29 cellular contexts compared by ENCODE assay signal in the genomic region with DNA sequence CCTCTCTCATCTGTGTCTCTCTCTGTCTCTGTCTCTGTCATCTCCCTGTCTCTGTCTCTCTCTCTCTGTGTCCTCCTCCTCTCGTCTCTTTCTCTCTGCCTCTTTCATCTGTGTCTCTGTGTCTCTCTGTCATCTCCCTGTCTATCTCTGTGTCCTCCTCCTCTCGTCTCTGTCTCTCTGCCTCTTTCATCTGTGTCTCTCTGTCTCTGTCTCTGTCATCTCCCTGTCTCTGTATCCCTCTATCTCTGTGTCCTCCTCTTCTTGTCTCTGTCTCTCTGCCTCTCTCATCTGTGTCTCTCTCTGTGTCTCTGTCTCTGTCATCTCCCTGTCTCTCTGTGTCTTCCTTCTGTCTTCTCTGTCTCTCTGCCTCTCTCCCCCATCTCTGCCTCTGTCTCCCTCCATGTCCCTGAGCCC. TPM values are rescaled to one million over a fixed set of nuclear protein-coding genes. Genes with fewer than 3 reads are reported as not detected.
DNase-seq lines count a peak whose midpoint lies in the region; ATAC-seq, FAIRE-seq and TF ChIP-seq lines count a peak whose summit lies in the region.
"Had no signal": no experiment of that assay in that cellular context is flagged by ENCODE, and none has a peak within 500 bp of the region (broad histone marks: within the 10 kb centered on the region; RNA-seq: fewer than 3 reads in every experiment).

No MANE protein-coding gene starts in this region.

- CTCF ChIA-PET in endothelial cell of umbilical vein (lab: Charles Lee) = no interaction called here

- H3K4me2 ChIP-seq in endothelial cell of umbilical vein (ENCODE audit: insufficient read depth, low read length) (no peak overlapping the region), skeletal muscle satellite cell (ENCODE audit: low read length) (peak overlapping the region; percentile 28)

- no peaks in the 10 kb centered on the region for H3K9me1 ChIP-seq in endothelial cell of umbilical vein (replicated peaks; ENCODE audit: control insufficient read depth, extremely low read depth, insufficient read depth, low read length)

- ATAC-seq in HG03342 (IDR thresholded peaks at IDR 0.05; ENCODE audit: unreplicated experiment) (no peak), GM19463 (IDR thresholded peaks at IDR 0.05; ENCODE audit: unreplicated experiment) (no peak)

- H3K27ac ChIP-seq in HUES6 (ENCODE audit: low read depth, low read length) = no peak overlapping the region
- no peak overlapping the region for H3K27ac ChIP-seq in endothelial cell of umbilical vein (ENCODE audit: insufficient read depth, low read depth, low read length)
- H3K27ac ChIP-seq: colonic mucosa, pancreas, stomach, transverse colon had no signal

- no peak for DNase-seq in GM06990 (ENCODE audit: extremely low read depth, insufficient read length)
- DNase-seq in endothelial cell of umbilical vein (ENCODE audit: low read depth, low spot score) = no peak
- DNase-seq in RPMI8226 = no peak
- no peak for DNase-seq in osteocyte (ENCODE audit: extremely low spot score, unreplicated experiment)
- DNase-seq: CD8-positive, alpha-beta T cell; colonic mucosa; effector memory CD8-positive, alpha-beta T cell; HFFc6; NCI-H146; NCI-H510A treated with DMSO at 0.1 percent for 48 hours; pancreas; stomach had no signal

- POLR2A ChIA-PET in endothelial cell of umbilical vein (lab: Charles Lee) = no interaction called here

- no peaks in the 10 kb centered on the region for H4K20me1 ChIP-seq in endothelial cell of umbilical vein (replicated peaks; ENCODE audit: control insufficient read depth, extremely low read depth, insufficient read depth, low read length)

- H3K4me1 ChIP-seq in HUES6 (ENCODE audit: control insufficient read depth, insufficient read depth, low read length) (peaks cover 9% of the 10 kb centered on the region), endothelial cell of umbilical vein (ENCODE audit: control insufficient read depth, extremely low read depth, insufficient read depth, low read length) (no peaks in the 10 kb centered on the region), skeletal muscle satellite cell (ENCODE audit: control insufficient read depth, insufficient read depth, low read length) (peaks cover 14% of the 10 kb centered on the region)
- H3K4me1 ChIP-seq: colonic mucosa, pancreas, transverse colon had no signal

- peaks cover 5% of the 10 kb centered on the region for H3K4me1 Mint-ChIP-seq in osteocyte (ENCODE audit: unreplicated experiment)

- peak; percentile 21 for FAIRE-seq in endothelial cell of umbilical vein (lab: Jason Lieb, UNC)
- FAIRE-seq: bronchial epithelial cell, frontal cortex, G401.6, pancreas, RCC 7860 had no signal

- TF ChIP-seq CTCF in GM06990 (IDR thresholded peaks at IDR 0.05; ENCODE audit: insufficient read depth, low read length, poor library complexity, severe bottlenecking) = no peak
- no peak for TF ChIP-seq CTCF in endothelial cell of umbilical vein (IDR thresholded peaks at IDR 0.05; ENCODE audit: extremely low read depth in 1 of 2, insufficient read depth in 1 of 2, low read depth in 1 of 2, low read length in 2 of 2)
- TF ChIP-seq CTCF in osteocyte (IDR thresholded peaks at IDR 0.05) = no peak

- no TSS peak for BruUV-seq in endothelial cell of umbilical vein (replicated peaks; lab: Mats Ljungman, UMichigan)

- H3K79me2 ChIP-seq in endothelial cell of umbilical vein (ENCODE audit: control insufficient read depth, insufficient read depth, low read length) = no peaks in the 10 kb centered on the region

- H3K36me3 ChIP-seq in GM06990 (ENCODE audit: control insufficient read depth, insufficient read depth, low read length) (peaks cover 5% of the 10 kb centered on the region), HUES6 (ENCODE audit: control insufficient read depth, insufficient read depth, low read length) (no peaks in the 10 kb centered on the region), endothelial cell of umbilical vein (ENCODE audit: control insufficient read depth in 2 of 2, extremely low read depth in 1 of 2, insufficient read depth in 2 of 2, low read length in 2 of 2) (no peaks in the 10 kb centered on the region), skeletal muscle satellite cell (ENCODE audit: insufficient read depth, low read length) (no peaks in the 10 kb centered on the region)
- H3K36me3 ChIP-seq: colonic mucosa, pancreas, stomach, transverse colon had no signal

- H3K4me3 ChIP-seq in GM06990 (replicated peaks; ENCODE audit: low read depth, low read length) (peak overlapping the region; percentile 94), HUES6 (ENCODE audit: low read depth, low read length) (peak overlapping the region; percentile 32; the same call in 1 of the 2 replicates), endothelial cell of umbilical vein (replicated peaks in 1 of 3; ENCODE audit: insufficient read depth in 1 of 3, low read depth in 1 of 3, low read length in 3 of 3) (no peak overlapping the region), skeletal muscle satellite cell (ENCODE audit: low read length) (no peak overlapping the region)
- H3K4me3 ChIP-seq: colonic mucosa, pancreas, transverse colon had no signal

- H3K36me3 Mint-ChIP-seq in osteocyte (ENCODE audit: unreplicated experiment) = no peaks in the 10 kb centered on the region
- H3K36me3 Mint-ChIP-seq: CD8-positive, alpha-beta T cell; natural killer cell treated with Interleukin-12 subunit alpha and Interleukin-12 subunit beta and Interleukin-15 and Interleukin-18, amount 100 ng/mL, for 72 hours had no signal

- H3K9me3 ChIP-seq in HUES6 (ENCODE audit: control insufficient read depth, insufficient read depth, low read depth, low read length) (no peaks in the 10 kb centered on the region), endothelial cell of umbilical vein (replicated peaks; ENCODE audit: control insufficient read depth, insufficient read depth, low read length) (no peaks in the 10 kb centered on the region), skeletal muscle satellite cell (replicated peaks; ENCODE audit: low read length) (no peaks in the 10 kb centered on the region)
- H3K9me3 ChIP-seq: colonic mucosa, pancreas, stomach, transverse colon had no signal

- no peaks in the 10 kb centered on the region for H3K27me3 Mint-ChIP-seq in osteocyte (ENCODE audit: unreplicated experiment)
- H3K27me3 Mint-ChIP-seq: natural killer cell treated with Interleukin-12 subunit alpha and Interleukin-12 subunit beta and Interleukin-15 and Interleukin-18, amount 100 ng/mL, for 72 hours had no signal

- H3K4me3 Mint-ChIP-seq in osteocyte (ENCODE audit: unreplicated experiment) = no peak overlapping the region
- H3K4me3 Mint-ChIP-seq: activated naive CD4-positive, alpha-beta T cell treated with anti-CD3 and anti-CD28 coated beads for 36 hours; activated T-cell treated with anti-CD3 and anti-CD28 coated beads, Interleukin-2, amount 50 U/mL, for 24 hours; CD8-positive, alpha-beta T cell; effector memory CD8-positive, alpha-beta T cell; HFFc6; natural killer cell treated with Interleukin-12 subunit alpha and Interleukin-12 subunit beta and Interleukin-15 and Interleukin-18, amount 100 ng/mL, for 72 hours; T-helper 1 cell treated with Interleukin-12 subunit alpha and Interleukin-12 subunit beta and Interleukin-4 antibody, amounts not matched to agents 30 μg/mL and 1 μg/mL, for 36 hours had no signal

- H3K27ac Mint-ChIP-seq in osteocyte (ENCODE audit: unreplicated experiment) = no peak overlapping the region
- H3K27ac Mint-ChIP-seq: activated T-cell treated with anti-CD3 and anti-CD28 coated beads, Interleukin-2, amount 50 U/mL, for 24 hours; CD8-positive, alpha-beta T cell; effector memory CD8-positive, alpha-beta T cell; natural killer cell treated with Interleukin-12 subunit alpha and Interleukin-12 subunit beta and Interleukin-15 and Interleukin-18, amount 100 ng/mL, for 72 hours had no signal

- dilution Hi-C loops in endothelial cell of umbilical vein (cut with MboI; ENCODE audit: extremely low pct_ligation_motif_present, low sequenced_read_pairs) = no loop called here

- peak overlapping the region; percentile 44 for H2AFZ ChIP-seq in endothelial cell of umbilical vein (ENCODE audit: low read depth, low read length)

- H3K27me3 ChIP-seq in GM06990 (replicated peaks; ENCODE audit: control insufficient read depth, insufficient read depth, low read length) = no peaks in the 10 kb centered on the region
- H3K27me3 ChIP-seq in HUES6 (ENCODE audit: control insufficient read depth, insufficient read depth, low read length) = peaks cover 11% of the 10 kb centered on the region
- peaks cover 0 to 5% of the 10 kb centered on the region in 2 experiments for H3K27me3 ChIP-seq in endothelial cell of umbilical vein (ENCODE audit: control insufficient read depth in 2 of 2, insufficient read depth in 2 of 2, low read length in 2 of 2)
- H3K27me3 ChIP-seq in skeletal muscle satellite cell (ENCODE audit: control insufficient read depth, insufficient read depth, low read length) = peaks cover 18% of the 10 kb centered on the region
- H3K27me3 ChIP-seq: pancreas had no signal

- TF ChIP-seq POLR2A in endothelial cell of umbilical vein (IDR thresholded peaks at IDR 0.05; ENCODE audit: low read depth, low read length) = no peak

- H3K9me3 Mint-ChIP-seq in osteocyte (ENCODE audit: unreplicated experiment) = no peaks in the 10 kb centered on the region
- H3K9me3 Mint-ChIP-seq: activated naive CD4-positive, alpha-beta T cell treated with anti-CD3 and anti-CD28 coated beads for 36 hours; activated T-cell treated with anti-CD3 and anti-CD28 coated beads, Interleukin-2, amount 50 U/mL, for 24 hours; CD8-positive, alpha-beta T cell; effector memory CD8-positive, alpha-beta T cell; HFFc6; natural killer cell treated with Interleukin-12 subunit alpha and Interleukin-12 subunit beta and Interleukin-15 and Interleukin-18, amount 100 ng/mL, for 72 hours; T-helper 1 cell treated with Interleukin-12 subunit alpha and Interleukin-12 subunit beta and Interleukin-4 antibody, amounts not matched to agents 30 μg/mL and 1 μg/mL, for 36 hours had no signal

- intact Hi-C loops in endothelial cell of umbilical vein (cut with micrococcal nuclease) = no loop called here

- no peak overlapping the region for H3K9ac ChIP-seq in HUES6 (ENCODE audit: low read length)
- no peak overlapping the region for H3K9ac ChIP-seq in endothelial cell of umbilical vein (replicated peaks; ENCODE audit: extremely low read depth, insufficient read depth, low read length)
- no peak overlapping the region for H3K9ac ChIP-seq in skeletal muscle satellite cell (ENCODE audit: low read depth, low read length)

RNA-seq across cellular contexts. Expression of a gene that starts 0.6 kb away (rescaled TPM):
- total RNA-seq in endothelial cell of umbilical vein (0.29 and 0.46 TPM in 2 replicates), osteocyte (1.0 and 1.6 TPM in 2 replicates)
- polyA plus RNA-seq in endothelial cell of umbilical vein = 1.0 and 1.8 TPM in 2 replicates
- 0.49 and 0.72 TPM in 2 replicates for polyA plus RNA-seq in endothelial cell of umbilical vein (2011; cell fraction: cytosol; rRNA removed)
- polyA plus RNA-seq in endothelial cell of umbilical vein (2011; cell fraction: nucleus; rRNA removed) = 0.35 and 0.51 TPM in 2 replicates
- 0.91 and 1.9 TPM in 2 replicates for polyA plus RNA-seq in endothelial cell of umbilical vein (2012)
- 0.32 TPM in 2 replicates for polyA minus RNA-seq in endothelial cell of umbilical vein
- 1.6 TPM for polyA minus RNA-seq in endothelial cell of umbilical vein (2011; cell fraction: cytosol; rRNA and poly(A)+ RNA removed)
- not detected in 2 replicates for polyA minus RNA-seq in endothelial cell of umbilical vein (2011; cell fraction: nucleus; rRNA and poly(A)+ RNA removed)
- not detected in 2 replicates for total RNA-seq in skeletal muscle satellite cell (2012; rRNA removed)
- total RNA-seq: bronchial epithelial cell; CD8-positive, alpha-beta T cell; frontal cortex; SK-MEL-5 had no signal

RNA-seq across cellular contexts. Expression of a gene that starts 18.1 kb away (rescaled TPM):
- total RNA-seq in endothelial cell of umbilical vein (21.5 and 23.0 TPM in 2 replicates), osteocyte (21.0 and 21.7 TPM in 2 replicates)
- polyA plus RNA-seq in endothelial cell of umbilical vein = 20.7 and 22.9 TPM in 2 replicates
- polyA plus RNA-seq in endothelial cell of umbilical vein (2011; cell fraction: cytosol; rRNA removed) = 22.5 and 27.0 TPM in 2 replicates
- 17.8 and 19.5 TPM in 2 replicates for polyA plus RNA-seq in endothelial cell of umbilical vein (2011; cell fraction: nucleus; rRNA removed)
- 12.8 and 13.5 TPM in 2 replicates for polyA plus RNA-seq in endothelial cell of umbilical vein (2012)
- polyA minus RNA-seq in endothelial cell of umbilical vein = 13.5 and 18.6 TPM in 2 replicates
- 14.6 TPM for polyA minus RNA-seq in endothelial cell of umbilical vein (2011; cell fraction: cytosol; rRNA and poly(A)+ RNA removed)
- 6.2 and 11.0 TPM in 2 replicates for polyA minus RNA-seq in endothelial cell of umbilical vein (2011; cell fraction: nucleus; rRNA and poly(A)+ RNA removed)
- total RNA-seq in skeletal muscle satellite cell (2012; rRNA removed) = 13.8 and 15.7 TPM in 2 replicates

RNA-seq across cellular contexts. Expression of a gene that starts 46.3 kb away (rescaled TPM):
- 0.18 and 0.27 TPM in 2 replicates for total RNA-seq in endothelial cell of umbilical vein
- polyA plus RNA-seq in endothelial cell of umbilical vein = 0.07 and 0.08 TPM in 2 replicates
- 0.06 and 0.12 TPM in 2 replicates for polyA plus RNA-seq in endothelial cell of umbilical vein (2011; cell fraction: cytosol; rRNA removed)
- 0.64 and 0.91 TPM in 2 replicates for polyA plus RNA-seq in endothelial cell of umbilical vein (2011; cell fraction: nucleus; rRNA removed)
- 0.12 and 0.53 TPM in 2 replicates for polyA plus RNA-seq in endothelial cell of umbilical vein (2012)
- polyA minus RNA-seq in endothelial cell of umbilical vein = 0.10 TPM in 1 of 2 replicates, not detected in the other
- polyA minus RNA-seq in endothelial cell of umbilical vein (2011; cell fraction: cytosol; rRNA and poly(A)+ RNA removed) = not detected
- not detected in 2 replicates for polyA minus RNA-seq in endothelial cell of umbilical vein (2011; cell fraction: nucleus; rRNA and poly(A)+ RNA removed)
- 0.25 and 0.44 TPM in 2 replicates for total RNA-seq in skeletal muscle satellite cell (2012; rRNA removed)
- 0.73 and 0.89 TPM in 2 replicates for total RNA-seq in osteocyte

RNA-seq across cellular contexts. Expression of a gene that starts 46.4 kb away (rescaled TPM):
- total RNA-seq in endothelial cell of umbilical vein = 26.9 and 28.1 TPM in 2 replicates
- 36.6 and 41.2 TPM in 2 replicates for polyA plus RNA-seq in endothelial cell of umbilical vein
- 13.9 and 26.7 TPM in 2 replicates for polyA plus RNA-seq in endothelial cell of umbilical vein (2011; cell fraction: cytosol; rRNA removed)
- polyA plus RNA-seq in endothelial cell of umbilical vein (2011; cell fraction: nucleus; rRNA removed) = 41.7 and 49.9 TPM in 2 replicates
- polyA plus RNA-seq in endothelial cell of umbilical vein (2012) = 15.8 and 19.5 TPM in 2 replicates
- polyA minus RNA-seq in endothelial cell of umbilical vein = 9.4 and 16.9 TPM in 2 replicates
- polyA minus RNA-seq in endothelial cell of umbilical vein (2011; cell fraction: cytosol; rRNA and poly(A)+ RNA removed) = 22.4 TPM
- polyA minus RNA-seq in endothelial cell of umbilical vein (2011; cell fraction: nucleus; rRNA and poly(A)+ RNA removed) = 12.1 and 20.4 TPM in 2 replicates
- total RNA-seq in skeletal muscle satellite cell (2012; rRNA removed) = 11.9 and 16.2 TPM in 2 replicates
- total RNA-seq in osteocyte = 23.9 and 26.0 TPM in 2 replicates

RNA-seq across cellular contexts. Expression of a gene that starts 50.3 kb away (rescaled TPM):
- not detected in 2 replicates for total RNA-seq in endothelial cell of umbilical vein
- not detected in 2 replicates for polyA plus RNA-seq in endothelial cell of umbilical vein
- polyA plus RNA-seq in endothelial cell of umbilical vein (2011; cell fraction: cytosol; rRNA removed) = not detected in 2 replicates
- not detected in 2 replicates for polyA plus RNA-seq in endothelial cell of umbilical vein (2011; cell fraction: nucleus; rRNA removed)
- polyA plus RNA-seq in endothelial cell of umbilical vein (2012) = not detected in 2 replicates
- polyA minus RNA-seq in endothelial cell of umbilical vein = not detected in 2 replicates
- not detected for polyA minus RNA-seq in endothelial cell of umbilical vein (2011; cell fraction: cytosol; rRNA and poly(A)+ RNA removed)
- not detected in 2 replicates for polyA minus RNA-seq in endothelial cell of umbilical vein (2011; cell fraction: nucleus; rRNA and poly(A)+ RNA removed)
- total RNA-seq in skeletal muscle satellite cell (2012; rRNA removed) = 1.0 and 4.6 TPM in 2 replicates
- total RNA-seq in osteocyte = 0.21 TPM in 1 of 2 replicates, not detected in the other
- total RNA-seq: activated CD8-positive, alpha-beta memory T cell treated with anti-CD3 and anti-CD28 coated beads for 36 hours; activated naive CD4-positive, alpha-beta T cell treated with anti-CD3 and anti-CD28 coated beads for 36 hours; bronchial epithelial cell; esophagus mucosa; HFFc6; left ventricle myocardium superior; natural killer cell treated with Interleukin-12 subunit alpha and Interleukin-12 subunit beta and Interleukin-15 and Interleukin-18, amount 100 ng/mL, for 72 hours; pancreas had no signal
- polyA plus RNA-seq: pancreas, stomach had no signal

Comparison
In these comparisons a context has a peak if more than half of its experiments do, and no peak if none do; other contexts are left out.
1. H3K4me3 ChIP-seq: peak in GM06990 (single experiment) and HUES6 (single experiment); none in endothelial cell of umbilical vein (0 of 3) and skeletal muscle satellite cell (single experiment).